ENCODE assay signal across 1 cellular context in genomic region chr14:100291305-100292075, GRCh38.
A peak's percentile ranks its signal among the peaks of the same experiment; 100 is the strongest.
TF ChIP-seq lines count a peak whose summit lies in the region.

No MANE protein-coding gene starts in this region.

TF ChIP-seq in HepG2, 621 proteins besides CTCF, POLR2A, EP300 and RAD21 (continued from another document):
- TF ChIP-seq ZNF263 (CRISPR knock-in tag; IDR thresholded peaks at IDR 0.05) (no peak), MEIS2 (CRISPR knock-in tag; IDR thresholded peaks at IDR 0.05) (0 out of 2 replicates have a peak, but pooled peaks have one; percentile 7), RNF2 (conservative IDR thresholded peaks at IDR 0.05; ENCODE audit: low read depth) (0 out of 2 replicates have a peak, but pooled peaks have one; percentile 6), ZNF44 (CRISPR knock-in tag; IDR thresholded peaks at IDR 0.05) (0 out of 2 replicates have a peak, but pooled peaks have one; percentile 10), TFDP1 (CRISPR knock-in tag; IDR thresholded peaks at IDR 0.05; ENCODE audit: borderline replicate concordance) (0 out of 2 replicates have a peak, but pooled peaks have one; percentile 1), DDIT3 (CRISPR knock-in tag; IDR thresholded peaks at IDR 0.05) (no peak), ZBTB40 (IDR thresholded peaks at IDR 0.05) (no peak), ZBTB40 (CRISPR knock-in tag; IDR thresholded peaks at IDR 0.05) (no peak), AGO2 (optimal IDR thresholded peaks at IDR 0.05; ENCODE audit: low read depth, low read length) (peak; percentile 33), NRL (CRISPR knock-in tag; IDR thresholded peaks at IDR 0.05; ENCODE audit: borderline replicate concordance) (no peak), ZNF766 (CRISPR knock-in tag; IDR thresholded peaks at IDR 0.05; ENCODE audit: borderline replicate concordance) (no peak), ZMYM3 (CRISPR knock-in tag; IDR thresholded peaks at IDR 0.05) (peak; percentile 91), NR2F2 (IDR thresholded peaks at IDR 0.05; ENCODE audit: borderline replicate concordance, low read depth) (no peak), ZNF30 (CRISPR knock-in tag; IDR thresholded peaks at IDR 0.05) (no peak), SAP130 (CRISPR knock-in tag; IDR thresholded peaks at IDR 0.05; ENCODE audit: low read depth) (no peak), MLLT10 (CRISPR knock-in tag; IDR thresholded peaks at IDR 0.05) (no peak), ARNT2 (CRISPR knock-in tag; IDR thresholded peaks at IDR 0.05; ENCODE audit: low read depth) (no peak)
TF ChIP-seq in HepG2: peak in this region for 17.
